ENCODE assay signal across 9 cellular contexts in genomic region chr1:906532-907420, GRCh38. TPM values are rescaled to one million over a fixed set of nuclear protein-coding genes. Genes with fewer than 3 reads are reported as not detected.
DNase-seq lines count a peak whose midpoint lies in the region; ATAC-seq, FAIRE-seq and TF ChIP-seq lines count a peak whose summit lies in the region.
"Had no signal": no experiment of that assay in that cellular context is flagged by ENCODE, and none has a peak within 500 bp of the region (broad histone marks: within the 10 kb centered on the region; RNA-seq: fewer than 3 reads in every experiment).

No MANE protein-coding gene starts in this region.

- H3K27me3 Mint-ChIP-seq in activated T-helper 2 cell treated with anti-CD3 and anti-CD28 coated beads, Interferon-gamma antibody, Interleukin-2, Interleukin-4, amounts not matched to agents 10 μg/mL and 5 μg/mL and 100 μg/mL, durations not matched to agents 14 hours and 24 hours and 36 hours (ENCODE audit: low read depth), result peaks cover 52% of the 10 kb centered on the region

- no peaks in the 10 kb centered on the region for H3K9me3 Mint-ChIP-seq in activated T-helper 2 cell treated with anti-CD3 and anti-CD28 coated beads, Interferon-gamma antibody, Interleukin-2, Interleukin-4, amounts not matched to agents 10 μg/mL and 5 μg/mL and 100 μg/mL, durations not matched to agents 14 hours and 24 hours and 36 hours

- 64 to 70% methylated on average over 20 of the region's 20 CpGs for WGBS in pancreas, 2 donors

- no peaks in the 10 kb centered on the region for H3K4me1 ChIP-seq in pancreas

- peak; percentile 84 for ATAC-seq in esophagus mucosa
- no peak for ATAC-seq in pancreas
- ATAC-seq in HG02642 (IDR thresholded peaks at IDR 0.05; ENCODE audit: poor library complexity, unreplicated experiment), result no peak
- no peak for ATAC-seq in HG02623 (IDR thresholded peaks at IDR 0.05; ENCODE audit: unreplicated experiment)

- H3K4me1 Mint-ChIP-seq in activated T-helper 2 cell treated with anti-CD3 and anti-CD28 coated beads, Interferon-gamma antibody, Interleukin-2, Interleukin-4, amounts not matched to agents 10 μg/mL and 5 μg/mL and 100 μg/mL, durations not matched to agents 14 hours and 24 hours and 36 hours (ENCODE audit: low read depth), result peaks cover 5% of the 10 kb centered on the region

- peak; percentile 30 for DNase-seq in H54 (ENCODE audit: insufficient read length, low spot score)
- peak; percentile 52 for DNase-seq in RKO (ENCODE audit: low spot score)
- peak in 4 of 6 donors; percentile 2 to 59 (median 12) for DNase-seq in pancreas
- DNase-seq in activated T-helper 2 cell treated with anti-CD3 and anti-CD28 coated beads, Interferon-gamma antibody, Interleukin-2, Interleukin-4, amounts not matched to agents 10 μg/mL and 5 μg/mL and 100 μg/mL, durations not matched to agents 14 hours and 24 hours and 36 hours (ENCODE audit: low spot score), result no peak
- no peak for DNase-seq in DMS 273 treated with DMSO at 0.1 percent for 48 hours (lab: John Stamatoyannopoulos, UW)

- no peak overlapping the region for H3K4me3 Mint-ChIP-seq in activated T-helper 2 cell treated with anti-CD3 and anti-CD28 coated beads, Interferon-gamma antibody, Interleukin-2, Interleukin-4, amounts not matched to agents 10 μg/mL and 5 μg/mL and 100 μg/mL, durations not matched to agents 14 hours and 24 hours and 36 hours (ENCODE audit: low read depth)

- no peak overlapping the region for H3K4me3 ChIP-seq in pancreas

- no peaks in the 10 kb centered on the region for H3K36me3 Mint-ChIP-seq in activated T-helper 2 cell treated with anti-CD3 and anti-CD28 coated beads, Interferon-gamma antibody, Interleukin-2, Interleukin-4, amounts not matched to agents 10 μg/mL and 5 μg/mL and 100 μg/mL, durations not matched to agents 14 hours and 24 hours and 36 hours (ENCODE audit: low read depth)

- H3K27ac ChIP-seq in pancreas, result no peak overlapping the region
- H3K27ac ChIP-seq: epithelial cell of prostate had no signal

- no peaks in the 10 kb centered on the region for H3K36me3 ChIP-seq in pancreas

- no peak for TF ChIP-seq POLR2A in H54 (IDR thresholded peaks at IDR 0.05; ENCODE audit: low read depth, low read length)

- no peaks in the 10 kb centered on the region for H3K9me3 ChIP-seq in pancreas

- no peaks in the 10 kb centered on the region for H3K27me3 ChIP-seq in pancreas

- intact Hi-C loops in pancreas (cut with DNase I), result no loop called here
- intact Hi-C loops in activated T-helper 2 cell treated with anti-CD3 and anti-CD28 coated beads, Interferon-gamma antibody, Interleukin-2, Interleukin-4, amounts not matched to agents 10 μg/mL and 5 μg/mL and 100 μg/mL, durations not matched to agents 14 hours and 24 hours and 36 hours (cut with micrococcal nuclease), result loop anchor here (1.0 kb wide), 1 partner anchor 70 kb away; no protein-coding TSS in a partner anchor

- FAIRE-seq in H54 (lab: Jason Lieb, UNC), result peak; percentile 61
- no peak for FAIRE-seq in pancreas (lab: Jason Lieb, UNC)

- TF ChIP-seq CTCF in pancreas (IDR thresholded peaks at IDR 0.05), result no peak

- H3K27ac Mint-ChIP-seq in activated T-helper 2 cell treated with anti-CD3 and anti-CD28 coated beads, Interferon-gamma antibody, Interleukin-2, Interleukin-4, amounts not matched to agents 10 μg/mL and 5 μg/mL and 100 μg/mL, durations not matched to agents 14 hours and 24 hours and 36 hours, result no peak overlapping the region

RNA-seq across cellular contexts. Expression of gene SAMD11, which starts 16.9 kb away (rescaled TPM):
- 0.52 TPM for total RNA-seq in esophagus mucosa
- 1 to 10 TPM in 5 of 6 donors, under 1 TPM in 1; 0.19 to 8.2 (median 2.0) TPM for total RNA-seq in pancreas
- 10 to 100 TPM in 1 of 2 donors, 1 to 10 TPM in 1; 7.6 to 23.7 TPM for polyA plus RNA-seq in pancreas
- total RNA-seq in activated T-helper 2 cell treated with anti-CD3 and anti-CD28 coated beads, Interferon-gamma antibody, Interleukin-2, Interleukin-4, amounts not matched to agents 10 μg/mL and 5 μg/mL and 100 μg/mL, durations not matched to agents 14 hours and 24 hours and 36 hours, result not detected in 2 replicates

RNA-seq across cellular contexts. Expression of gene NOC2L, which starts 52.3 kb away (rescaled TPM):
- 68.1 TPM for total RNA-seq in esophagus mucosa
- total RNA-seq in pancreas, result 10 to 100 TPM; 23.3 to 43.9 (median 30.7) TPM
- polyA plus RNA-seq in pancreas, result 10 to 100 TPM; 79.3 to 86.5 TPM
- total RNA-seq in activated T-helper 2 cell treated with anti-CD3 and anti-CD28 coated beads, Interferon-gamma antibody, Interleukin-2, Interleukin-4, amounts not matched to agents 10 μg/mL and 5 μg/mL and 100 μg/mL, durations not matched to agents 14 hours and 24 hours and 36 hours, result 150 and 154 TPM in 2 replicates

RNA-seq across cellular contexts. Expression of gene KLHL17, which starts 53.6 kb away (rescaled TPM):
- total RNA-seq in esophagus mucosa (5.8 TPM), pancreas (10 to 100 TPM in 1 of 6 donors, 1 to 10 TPM in 5; 3.1 to 12.0 (median 5.9) TPM)
- 10 to 100 TPM; 22.7 to 24.1 TPM for polyA plus RNA-seq in pancreas
- 36.8 and 41.6 TPM in 2 replicates for total RNA-seq in activated T-helper 2 cell treated with anti-CD3 and anti-CD28 coated beads, Interferon-gamma antibody, Interleukin-2, Interleukin-4, amounts not matched to agents 10 μg/mL and 5 μg/mL and 100 μg/mL, durations not matched to agents 14 hours and 24 hours and 36 hours

RNA-seq across cellular contexts. Expression of gene PLEKHN1, which starts 59.5 kb away (rescaled TPM):
- total RNA-seq in esophagus mucosa (26.4 TPM), pancreas (1 to 10 TPM in 2 of 6 donors, under 1 TPM in 4; 0.16 to 1.5 (median 0.40) TPM)
- 1 to 10 TPM in 1 of 2 donors, under 1 TPM in 1; 0.52 to 2.8 TPM for polyA plus RNA-seq in pancreas
- total RNA-seq in activated T-helper 2 cell treated with anti-CD3 and anti-CD28 coated beads, Interferon-gamma antibody, Interleukin-2, Interleukin-4, amounts not matched to agents 10 μg/mL and 5 μg/mL and 100 μg/mL, durations not matched to agents 14 hours and 24 hours and 36 hours, result 3.7 and 4.0 TPM in 2 replicates

Comparison
In these comparisons a context has a peak if more than half of its experiments do, and no peak if none do; other contexts are left out.
1. DNase-seq: peak in H54 (single experiment), RKO (single experiment) and pancreas (4 of 6); none in activated T-helper 2 cell treated with anti-CD3 and anti-CD28 coated beads, Interferon-gamma antibody, Interleukin-2, Interleukin-4, amounts not matched to agents 10 μg/mL and 5 μg/mL and 100 μg/mL, durations not matched to agents 14 hours and 24 hours and 36 hours (single experiment) and DMS 273 treated with DMSO at 0.1 percent for 48 hours (single experiment).